In the genomic region with DNA sequence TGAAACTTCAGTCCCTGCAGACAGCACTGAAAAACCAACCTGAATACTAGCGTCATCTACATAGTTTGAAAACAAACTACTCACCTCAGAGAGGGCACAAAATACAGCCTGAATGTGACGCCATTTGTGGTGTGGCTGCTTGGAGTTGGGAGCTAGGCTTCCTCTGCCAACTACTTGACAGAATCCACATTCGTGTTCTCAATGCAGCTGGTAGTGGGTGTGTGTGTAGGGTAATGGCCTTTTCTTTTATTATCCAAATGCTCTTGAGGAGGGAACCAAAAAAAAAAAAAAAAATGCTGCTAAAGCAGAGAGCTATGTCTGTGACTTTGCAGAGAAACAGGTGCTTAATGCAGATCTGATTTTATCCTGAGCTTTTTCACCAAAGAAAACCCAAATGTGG, we compare ENCODE assay signal across 26 cellular contexts.
"Had no signal": no experiment of that assay in that cellular context is flagged by ENCODE, and none has a peak within 500 bp of the region (broad histone marks: within the 10 kb centered on the region; RNA-seq: fewer than 3 reads in every experiment).

No MANE protein-coding gene starts in this region.

- H3K4me2 ChIP-seq: neural progenitor cell had no signal

- FAIRE-seq: islet of Langerhans had no signal

- H3K9me3 Mint-ChIP-seq: activated naive CD4-positive, alpha-beta T cell treated with anti-CD3 and anti-CD28 coated beads, Interleukin-2, amount 10 ng/mL, durations not matched to agents 7 days and 5 days had no signal

- DNase-seq: activated CD4-positive, alpha-beta T cell treated with anti-CD3 and anti-CD28 coated beads for 4 hours; activated CD4-positive, alpha-beta T cell treated with anti-CD3 and anti-CD28 coated beads, Interleukin-2, amount 50 U/mL, for 48 hours; activated CD8-positive, alpha-beta memory T cell treated with anti-CD3 and anti-CD28 coated beads, Interleukin-2, amount 50 U/mL, for 4 hours; activated gamma-delta T cell; activated naive CD4-positive, alpha-beta T cell treated with anti-CD3 and anti-CD28 coated beads, Interleukin-2, amount 10 ng/mL, durations not matched to agents 7 days and 5 days; activated T-cell treated with anti-CD3 and anti-CD28 coated beads, Interleukin-2, amount 50 U/mL, for 1 hour; amniotic stem cell; brain microvascular endothelial cell; caudate nucleus; cortex of kidney; endodermal cell; foreskin fibroblast; head of caudate nucleus; hippocampal formation; left lung; lower lobe of right lung; mesenchymal stem cell; natural killer cell; right cardiac atrium; stimulated activated CD4-positive, alpha-beta T cell treated with anti-CD3 and anti-CD28 coated beads, Interleukin-15, amount 100 ng/mL, for 24 hours; stimulated activated CD4-positive, alpha-beta T cell treated with anti-CD3 and anti-CD28 coated beads, Interleukin-2, amount 100 ng/mL, for 24 hours; stimulated activated naive CD4-positive, alpha-beta T cell had no signal

- ATAC-seq: esophagus mucosa, left lung, lower lobe of right lung, natural killer cell, right cardiac atrium had no signal

- H3K4me1 Mint-ChIP-seq: activated naive CD4-positive, alpha-beta T cell treated with anti-CD3 and anti-CD28 coated beads, Interleukin-2, amount 10 ng/mL, durations not matched to agents 7 days and 5 days; natural killer cell had no signal

- H3K27me3 ChIP-seq: brain microvascular endothelial cell, left lung, tibial nerve had no signal

- H3K36me3 Mint-ChIP-seq: activated naive CD4-positive, alpha-beta T cell treated with anti-CD3 and anti-CD28 coated beads, Interleukin-2, amount 10 ng/mL, durations not matched to agents 7 days and 5 days; natural killer cell; neural progenitor cell had no signal

- H3K9me3 ChIP-seq: lower lobe of right lung, tibial nerve had no signal

- H3K9ac ChIP-seq: neural progenitor cell had no signal

- H3K4me3 Mint-ChIP-seq: activated naive CD4-positive, alpha-beta T cell treated with anti-CD3 and anti-CD28 coated beads, Interleukin-2, amount 10 ng/mL, durations not matched to agents 7 days and 5 days; endodermal cell; natural killer cell; neural progenitor cell had no signal

- H3K27me3 Mint-ChIP-seq: activated naive CD4-positive, alpha-beta T cell treated with anti-CD3 and anti-CD28 coated beads, Interleukin-2, amount 10 ng/mL, durations not matched to agents 7 days and 5 days had no signal

- H2AFZ ChIP-seq: neural progenitor cell had no signal

- H3K4me1 ChIP-seq: left lung, lower lobe of right lung had no signal

- H3K27ac Mint-ChIP-seq: activated naive CD4-positive, alpha-beta T cell treated with anti-CD3 and anti-CD28 coated beads, Interleukin-2, amount 10 ng/mL, durations not matched to agents 7 days and 5 days; endodermal cell; natural killer cell; neural progenitor cell had no signal

- H3K36me3 ChIP-seq: brain microvascular endothelial cell, left lung, lower lobe of right lung, neural progenitor cell, tibial nerve had no signal

- H3K27ac ChIP-seq: brain microvascular endothelial cell, left lung, lower lobe of right lung, neural progenitor cell, tibial nerve had no signal

- H3K4me3 ChIP-seq: left lung, lower lobe of right lung, neural progenitor cell, tibial nerve had no signal
